35 cellular contexts compared by ENCODE assay signal in the genomic region with DNA sequence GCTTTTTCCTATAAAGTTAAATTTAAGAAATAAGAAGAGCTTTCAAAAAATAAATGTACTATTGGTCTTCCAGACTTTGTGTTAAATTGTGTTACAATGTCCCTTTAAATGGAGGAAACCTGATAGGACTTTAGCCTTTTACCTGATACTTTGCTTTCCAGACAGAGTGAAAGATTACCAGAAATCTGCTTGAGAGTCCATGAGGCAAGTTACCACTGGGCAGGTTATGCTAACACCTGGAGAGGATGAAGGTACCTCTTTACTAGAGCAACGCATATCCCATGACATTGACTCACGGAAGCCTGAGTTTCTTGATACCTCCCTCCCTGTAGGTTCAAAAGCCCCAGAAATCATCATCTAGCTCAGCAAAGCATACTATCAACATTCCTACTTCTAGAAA.
"Had no signal": no experiment of that assay in that cellular context is flagged by ENCODE, and none has a peak within 500 bp of the region (broad histone marks: within the 10 kb centered on the region; RNA-seq: fewer than 3 reads in every experiment).

No MANE protein-coding gene starts in this region.

- H3K27me3 ChIP-seq: brain microvascular endothelial cell had no signal

- ATAC-seq: activated naive CD8-positive, alpha-beta T cell treated with anti-CD3 and anti-CD28 coated beads, Interleukin-2, amount 50 U/mL, for 24 hours; PC-3 had no signal

- H3K27me3 Mint-ChIP-seq: activated B cell treated with CpG ODN at 0.5 μM for 24 hours; activated CD4-positive, alpha-beta memory T cell treated with anti-CD3 and anti-CD28 coated beads for 36 hours; activated naive CD4-positive, alpha-beta T cell treated with anti-CD3 and anti-CD28 coated beads, Interleukin-2, amount 10 ng/mL, durations not matched to agents 7 days and 5 days; activated naive CD8-positive, alpha-beta T cell; activated naive CD8-positive, alpha-beta T cell treated with anti-CD3 and anti-CD28 coated beads, Interleukin-2, amount 50 U/mL, for 24 hours had no signal

- H3K27ac ChIP-seq: brain microvascular endothelial cell, KMS-11, RWPE1, VCaP had no signal

- H3K27ac Mint-ChIP-seq: activated B cell treated with CpG ODN at 0.5 μM for 24 hours; activated CD4-positive, alpha-beta memory T cell treated with anti-CD3 and anti-CD28 coated beads for 36 hours; activated naive CD4-positive, alpha-beta T cell treated with anti-CD3 and anti-CD28 coated beads, Interleukin-2, amount 10 ng/mL, durations not matched to agents 7 days and 5 days; activated naive CD8-positive, alpha-beta T cell; activated naive CD8-positive, alpha-beta T cell treated with anti-CD3 and anti-CD28 coated beads, Interleukin-2, amount 50 U/mL, for 24 hours had no signal

- DNase-seq: activated B cell treated with CpG ODN at 0.5 μM for 24 hours; activated CD4-positive, alpha-beta memory T cell treated with anti-CD3 and anti-CD28 coated beads for 36 hours; activated CD4-positive, alpha-beta T cell treated with anti-CD3 and anti-CD28 coated beads for 4 hours; activated CD4-positive, alpha-beta T cell treated with anti-CD3 and anti-CD28 coated beads, Interleukin-2, amount 50 U/mL, for 1 hour; activated CD4-positive, CD25-positive, alpha-beta regulatory T cell treated with anti-CD3 and anti-CD28 coated beads, Interleukin-2, amount 50 U/mL, for 72 hours; activated CD8-positive, alpha-beta memory T cell treated with anti-CD3 and anti-CD28 coated beads, Interleukin-2, amount 50 U/mL, for 4 hours; activated effector memory CD4-positive, alpha-beta T cell treated with Interleukin-2 at 50 U/mL for 16 hours; activated naive CD4-positive, alpha-beta T cell treated with anti-CD3 and anti-CD28 coated beads, Interleukin-2, amount 10 ng/mL, durations not matched to agents 7 days and 5 days; activated naive CD8-positive, alpha-beta T cell treated with anti-CD3 and anti-CD28 coated beads, Interleukin-2, amount 50 U/mL, for 24 hours; activated T-cell treated with anti-CD3 and anti-CD28 coated beads for 4 hours; activated T-cell treated with anti-CD3 and anti-CD28 coated beads, Interleukin-2, amount 50 U/mL, for 48 hours; anterior cingulate cortex; brain microvascular endothelial cell; MM.1S; MV-4-11; NCI-H1092; NCI-H1436 treated with DMSO at 0.1 percent for 48 hours; NCI-H187; NCI-H2029 treated with DMSO at 0.1 percent for 48 hours; NCI-H2107; NCI-H2171; NCI-H510A; NCI-H526; NCI-H748 treated with DMSO at 0.1 percent for 48 hours; NK-92 treated with Interleukin-12 subunit alpha and Interleukin-12 subunit beta, amount 100 ng/mL, for 24 hours; PC-3; Right ventricle myocardium superior; SW 1271; T-helper 1 cell; T-helper 2 cell; T-helper 9 cell had no signal

- H3K9me3 Mint-ChIP-seq: activated B cell treated with CpG ODN at 0.5 μM for 24 hours; activated CD4-positive, alpha-beta memory T cell treated with anti-CD3 and anti-CD28 coated beads for 36 hours; activated naive CD4-positive, alpha-beta T cell treated with anti-CD3 and anti-CD28 coated beads, Interleukin-2, amount 10 ng/mL, durations not matched to agents 7 days and 5 days; activated naive CD8-positive, alpha-beta T cell treated with anti-CD3 and anti-CD28 coated beads, Interleukin-2, amount 50 U/mL, for 24 hours had no signal

- H3K4me3 Mint-ChIP-seq: activated B cell treated with CpG ODN at 0.5 μM for 24 hours; activated CD4-positive, alpha-beta memory T cell treated with anti-CD3 and anti-CD28 coated beads for 36 hours; activated naive CD4-positive, alpha-beta T cell treated with anti-CD3 and anti-CD28 coated beads, Interleukin-2, amount 10 ng/mL, durations not matched to agents 7 days and 5 days; activated naive CD8-positive, alpha-beta T cell; activated naive CD8-positive, alpha-beta T cell treated with anti-CD3 and anti-CD28 coated beads, Interleukin-2, amount 50 U/mL, for 24 hours had no signal

- H3K4me1 Mint-ChIP-seq: activated B cell treated with CpG ODN at 0.5 μM for 24 hours; activated naive CD4-positive, alpha-beta T cell treated with anti-CD3 and anti-CD28 coated beads, Interleukin-2, amount 10 ng/mL, durations not matched to agents 7 days and 5 days; activated naive CD8-positive, alpha-beta T cell treated with anti-CD3 and anti-CD28 coated beads, Interleukin-2, amount 50 U/mL, for 24 hours had no signal
